In the genomic region with DNA sequence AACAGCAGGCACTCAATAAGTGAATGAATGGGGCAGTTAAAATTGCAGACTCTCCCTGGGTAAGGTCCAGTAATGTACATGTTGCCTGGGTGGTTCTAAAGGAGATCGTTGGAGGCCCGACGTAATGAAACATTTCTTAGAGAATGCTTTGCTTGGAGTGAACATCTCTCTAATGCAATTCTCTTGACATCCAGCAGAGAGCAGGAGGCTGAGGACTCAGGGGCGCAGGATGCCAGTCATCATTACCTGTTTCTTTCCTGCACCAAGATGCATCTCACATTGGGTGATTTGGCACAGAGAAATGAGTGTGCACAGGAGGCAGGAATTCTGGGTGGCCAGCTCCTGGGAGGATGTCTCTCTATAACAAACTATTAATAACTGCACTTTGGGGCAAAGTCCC, we compare ENCODE assay signal across 1 cellular context.
TF ChIP-seq lines count a peak whose summit lies in the region.

No MANE protein-coding gene starts in this region.

TF ChIP-seq in H1, 55 proteins besides CTCF, POLR2A, EP300 and RAD21:
- TF ChIP-seq ATF3 (IDR thresholded peaks at IDR 0.05; ENCODE audit: insufficient read depth, low read depth, low read length), result no peak
- TF ChIP-seq, protein P1, sequence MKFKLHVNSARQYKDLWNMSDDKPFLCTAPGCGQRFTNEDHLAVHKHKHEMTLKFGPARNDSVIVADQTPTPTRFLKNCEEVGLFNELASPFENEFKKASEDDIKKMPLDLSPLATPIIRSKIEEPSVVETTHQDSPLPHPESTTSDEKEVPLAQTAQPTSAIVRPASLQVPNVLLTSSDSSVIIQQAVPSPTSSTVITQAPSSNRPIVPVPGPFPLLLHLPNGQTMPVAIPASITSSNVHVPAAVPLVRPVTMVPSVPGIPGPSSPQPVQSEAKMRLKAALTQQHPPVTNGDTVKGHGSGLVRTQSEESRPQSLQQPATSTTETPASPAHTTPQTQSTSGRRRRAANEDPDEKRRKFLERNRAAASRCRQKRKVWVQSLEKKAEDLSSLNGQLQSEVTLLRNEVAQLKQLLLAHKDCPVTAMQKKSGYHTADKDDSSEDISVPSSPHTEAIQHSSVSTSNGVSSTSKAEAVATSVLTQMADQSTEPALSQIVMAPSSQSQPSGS (IDR thresholded peaks at IDR 0.05; ENCODE audit: low read length), result no peak
- TF ChIP-seq USF2 (IDR thresholded peaks at IDR 0.05; ENCODE audit: low read length), result no peak
- TF ChIP-seq MAX (IDR thresholded peaks at IDR 0.05), result no peak
- no peak for TF ChIP-seq BCL11A (IDR thresholded peaks at IDR 0.05; ENCODE audit: low read depth in 2 of 2, low read length in 2 of 2)
